24 cellular contexts compared by ENCODE assay signal in genomic region chr15:75834011-75834410, GRCh38.
"Had no signal": no experiment of that assay in that cellular context is flagged by ENCODE, and none has a peak within 500 bp of the region (broad histone marks: within the 10 kb centered on the region; RNA-seq: fewer than 3 reads in every experiment).

No MANE protein-coding gene starts in this region.

- H3K9me3 Mint-ChIP-seq: activated T-cell treated with anti-CD3 and anti-CD28 coated beads, Interleukin-2, amount 50 U/mL, for 24 hours; activated T-helper 17 cell treated with anti-CD3 and anti-CD28 coated beads, Interleukin-2, amount 50 U/mL, for 72 hours; effector memory CD8-positive, alpha-beta T cell; natural killer cell had no signal

- H3K36me3 Mint-ChIP-seq: activated naive CD8-positive, alpha-beta T cell; natural killer cell had no signal

- DNase-seq: activated CD4-positive, alpha-beta T cell treated with anti-CD3 and anti-CD28 coated beads for 1 hour; activated CD4-positive, alpha-beta T cell treated with anti-CD3 and anti-CD28 coated beads, Interleukin-2, amount 50 U/mL, for 1 hour; activated T-cell treated with anti-CD3 and anti-CD28 coated beads, Interleukin-2, amount 50 U/mL, for 24 hours; adrenal gland; central memory CD4-positive, alpha-beta T cell; dorsolateral prefrontal cortex; effector memory CD8-positive, alpha-beta T cell; esophagus squamous epithelium; gastrocnemius medialis; hippocampal formation; kidney glomerular epithelial cell; left ventricle myocardium inferior; midbrain; natural killer cell; ovary; psoas muscle; spleen; stimulated activated CD4-positive, alpha-beta T cell treated with anti-CD3 and anti-CD28 coated beads, Interleukin-4, amount 100 ng/mL, for 1 hour; stimulated activated naive CD4-positive, alpha-beta T cell; testis; trophoblast cell; uterus had no signal

- H3K4me1 Mint-ChIP-seq: activated T-helper 17 cell treated with anti-CD3 and anti-CD28 coated beads, Interleukin-2, amount 50 U/mL, for 72 hours had no signal

- H3K27ac Mint-ChIP-seq: activated naive CD8-positive, alpha-beta T cell; activated T-cell treated with anti-CD3 and anti-CD28 coated beads, Interleukin-2, amount 50 U/mL, for 24 hours; activated T-helper 17 cell treated with anti-CD3 and anti-CD28 coated beads, Interleukin-2, amount 50 U/mL, for 72 hours; effector memory CD8-positive, alpha-beta T cell; natural killer cell had no signal

- H3K27me3 Mint-ChIP-seq: activated naive CD8-positive, alpha-beta T cell; activated T-cell treated with anti-CD3 and anti-CD28 coated beads, Interleukin-2, amount 50 U/mL, for 24 hours; activated T-helper 17 cell treated with anti-CD3 and anti-CD28 coated beads, Interleukin-2, amount 50 U/mL, for 72 hours; effector memory CD8-positive, alpha-beta T cell had no signal

- H3K4me3 Mint-ChIP-seq: activated naive CD8-positive, alpha-beta T cell; activated T-cell treated with anti-CD3 and anti-CD28 coated beads, Interleukin-2, amount 50 U/mL, for 24 hours; activated T-helper 17 cell treated with anti-CD3 and anti-CD28 coated beads, Interleukin-2, amount 50 U/mL, for 72 hours; effector memory CD8-positive, alpha-beta T cell; natural killer cell had no signal

- ATAC-seq: activated T-helper 17 cell treated with anti-CD3 and anti-CD28 coated beads, Interleukin-2, amount 50 U/mL, for 72 hours; effector memory CD8-positive, alpha-beta T cell; gastrocnemius medialis; natural killer cell; psoas muscle had no signal
